In genomic region chr18:50138181-50139064, GRCh38 we compare ENCODE assay signal across 21 cellular contexts. TPM values are rescaled to one million over a fixed set of nuclear protein-coding genes. Genes with fewer than 3 reads are reported as not detected.
DNase-seq lines count a peak whose midpoint lies in the region; ATAC-seq and TF ChIP-seq lines count a peak whose summit lies in the region.
"Had no signal": no experiment of that assay in that cellular context is flagged by ENCODE, and none has a peak within 500 bp of the region (broad histone marks: within the 10 kb centered on the region; RNA-seq: fewer than 3 reads in every experiment).

No MANE protein-coding gene starts in this region.

- H3K27me3 Mint-ChIP-seq in activated T-helper 17 cell treated with anti-CD3 and anti-CD28 coated beads, Interleukin-2, amount 50 U/mL, for 72 hours: peaks cover 42% of the 10 kb centered on the region

- no peaks in the 10 kb centered on the region for H3K4me1 Mint-ChIP-seq in activated T-helper 17 cell treated with anti-CD3 and anti-CD28 coated beads, Interleukin-2, amount 50 U/mL, for 72 hours
- H3K4me1 Mint-ChIP-seq: CD4-positive, alpha-beta memory T cell had no signal

- H3K4me3 ChIP-seq in astrocyte of the cerebellum (ENCODE audit: low read depth, low read length) (no peak overlapping the region), left lung (no peak overlapping the region)
- H3K4me3 ChIP-seq: GM23338, SJCRH30 had no signal

- H3K27me3 ChIP-seq in left lung: no peaks in the 10 kb centered on the region
- H3K27me3 ChIP-seq: SJCRH30 had no signal

- in situ Hi-C loops in astrocyte of the cerebellum (cut with HindIII; ENCODE audit: low sequenced_read_pairs): no loop called here

- H3K27ac ChIP-seq in left lung: no peak overlapping the region
- H3K27ac ChIP-seq: 22Rv1, RWPE1, SJCRH30 had no signal

- no peaks in the 10 kb centered on the region for H3K9me3 ChIP-seq in left lung
- H3K9me3 ChIP-seq: SJCRH30 had no signal

- H3K4me1 ChIP-seq in left lung: peaks cover 0 to 6% of the 10 kb centered on the region in 2 donors
- H3K4me1 ChIP-seq: SJCRH30 had no signal

- no peak overlapping the region for H3K4me3 Mint-ChIP-seq in activated T-helper 17 cell treated with anti-CD3 and anti-CD28 coated beads, Interleukin-2, amount 50 U/mL, for 72 hours
- H3K4me3 Mint-ChIP-seq: CD4-positive, alpha-beta memory T cell; GM23338 had no signal

- TF ChIP-seq CTCF in astrocyte of the cerebellum (IDR thresholded peaks at IDR 0.05; ENCODE audit: low read depth, low read length, missing control alignments) (no peak), left lung (IDR thresholded peaks at IDR 0.05) (no peak)

- ATAC-seq in left lung: peak; percentile 70
- no peak for ATAC-seq in GM18907 (IDR thresholded peaks at IDR 0.05; ENCODE audit: unreplicated experiment)
- no peak for ATAC-seq in Right ventricle myocardium superior (ENCODE audit: poor library complexity)
- ATAC-seq in activated T-helper 17 cell treated with anti-CD3 and anti-CD28 coated beads, Interleukin-2, amount 50 U/mL, for 72 hours (replicated peaks): no peak
- ATAC-seq: GM23338 had no signal

- peak; percentile 56 to 68 for DNase-seq in NCI-H526 (lab: John Stamatoyannopoulos, UW)
- no peak for DNase-seq in NCI-H526 treated with DMSO at 0.1 percent for 48 hours (lab: John Stamatoyannopoulos, UW)
- peak; percentile 15 for DNase-seq in astrocyte of the cerebellum (ENCODE audit: low read depth)
- peak in 1 of 2 donors; percentile 57 for DNase-seq in left lung
- DNase-seq in Right ventricle myocardium superior: no peak
- DNase-seq in NCI-H524 (lab: John Stamatoyannopoulos, UW): no peak
- DNase-seq: CD4-positive, alpha-beta memory T cell; DMS79 treated with DMSO at 0.1 percent for 48 hours; GDM1; KBM-7; NCI-H1092; NCI-H146; NCI-H2081 treated with DMSO at 0.1 percent for 48 hours; NCI-H69; SJCRH30 had no signal

- H3K36me3 Mint-ChIP-seq in activated T-helper 17 cell treated with anti-CD3 and anti-CD28 coated beads, Interleukin-2, amount 50 U/mL, for 72 hours (ENCODE audit: low read depth): no peaks in the 10 kb centered on the region
- H3K36me3 Mint-ChIP-seq: CD4-positive, alpha-beta memory T cell had no signal

- no peaks in the 10 kb centered on the region for H3K36me3 ChIP-seq in left lung
- H3K36me3 ChIP-seq: SJCRH30 had no signal

- intact Hi-C loops in left lung (cut with DNase I) (no loop called here), Right ventricle myocardium superior (cut with DNase I) (no loop called here)

- no peak overlapping the region for H3K27ac Mint-ChIP-seq in activated T-helper 17 cell treated with anti-CD3 and anti-CD28 coated beads, Interleukin-2, amount 50 U/mL, for 72 hours
- H3K27ac Mint-ChIP-seq: CD4-positive, alpha-beta memory T cell; GM23338 had no signal

- no peaks in the 10 kb centered on the region for H3K9me3 Mint-ChIP-seq in activated T-helper 17 cell treated with anti-CD3 and anti-CD28 coated beads, Interleukin-2, amount 50 U/mL, for 72 hours
- H3K9me3 Mint-ChIP-seq: GM23338 had no signal

RNA-seq across cellular contexts. Expression of gene MYO5B, which starts 56.5 kb away (rescaled TPM):
- total RNA-seq in left lung (10 to 100 TPM; 23.8 to 25.5 TPM), Right ventricle myocardium superior (0.38 TPM)
- under 1 TPM in 1 of 2 donors, not detected in 1; 0.29 TPM for total RNA-seq in activated T-helper 17 cell treated with anti-CD3 and anti-CD28 coated beads, Interleukin-2, amount 50 U/mL, for 72 hours
- total RNA-seq: CD4-positive, alpha-beta memory T cell; OCI-LY7 had no signal

Comparison
In these comparisons a context has a peak if more than half of its experiments do, and no peak if none do; other contexts are left out.
1. DNase-seq: peak in NCI-H526 (2 of 2) and astrocyte of the cerebellum (single experiment); none in NCI-H526 treated with DMSO at 0.1 percent for 48 hours (single experiment), Right ventricle myocardium superior (single experiment) and NCI-H524 (0 of 2).
2. RNA of gene MYO5B, which starts 56.5 kb away (total RNA-seq): 23.8 to 25.5 TPM in left lung; 0.38 TPM in Right ventricle myocardium superior (single experiment) and 0.29 TPM in activated T-helper 17 cell treated with anti-CD3 and anti-CD28 coated beads, Interleukin-2, amount 50 U/mL, for 72 hours; every median in the first group is over 10 times any median in the second.